Comparison of ENCODE assay signal across 13 cellular contexts in the genomic region with DNA sequence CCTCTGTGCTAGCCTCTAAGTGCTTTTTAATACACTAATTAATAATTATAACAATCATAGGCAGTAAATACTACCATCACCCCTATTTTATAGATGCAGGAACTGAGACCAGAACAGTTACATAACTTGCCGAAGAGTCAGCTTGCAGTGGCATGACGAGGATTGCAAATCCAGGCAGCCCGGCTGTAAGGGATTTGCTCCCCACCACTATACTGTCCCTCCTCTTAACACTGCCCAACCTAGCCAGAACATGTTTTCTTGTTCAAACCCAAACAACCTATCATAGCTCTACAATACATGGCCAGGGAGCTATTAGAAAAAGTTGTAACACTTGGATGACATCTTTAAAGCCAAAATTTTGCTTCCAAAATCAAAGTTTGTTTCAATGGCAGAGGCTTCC.
"Had no signal": no experiment of that assay in that cellular context is flagged by ENCODE, and none has a peak within 500 bp of the region (broad histone marks: within the 10 kb centered on the region; RNA-seq: fewer than 3 reads in every experiment).

No MANE protein-coding gene starts in this region.

- H3K27me3 ChIP-seq: adrenal gland had no signal

- H3K4me3 Mint-ChIP-seq: activated B cell treated with CpG ODN at 0.5 μM for 24 hours; activated CD4-positive, alpha-beta T cell treated with anti-CD3 and anti-CD28 coated beads, Interleukin-2, amount 10 ng/mL, durations not matched to agents 7 days and 5 days; immature natural killer cell; memory B cell; natural killer cell treated with Interleukin-12 subunit alpha and Interleukin-12 subunit beta and Interleukin-15 and Interleukin-18, amount 100 ng/mL, for 72 hours; T-helper 1 cell treated with Interleukin-12 subunit alpha and Interleukin-12 subunit beta and Interleukin-4 antibody, amounts not matched to agents 30 μg/mL and 1 μg/mL, for 36 hours had no signal

- H3K4me1 Mint-ChIP-seq: activated CD4-positive, alpha-beta T cell treated with anti-CD3 and anti-CD28 coated beads, Interleukin-2, amount 10 ng/mL, durations not matched to agents 7 days and 5 days; immature natural killer cell; memory B cell had no signal

- H3K36me3 Mint-ChIP-seq: immature natural killer cell; memory B cell; natural killer cell treated with Interleukin-12 subunit alpha and Interleukin-12 subunit beta and Interleukin-15 and Interleukin-18, amount 100 ng/mL, for 72 hours had no signal

- ATAC-seq: natural killer cell treated with Interleukin-12 subunit alpha and Interleukin-12 subunit beta and Interleukin-15 and Interleukin-18, amount 100 ng/mL, for 72 hours had no signal

- H3K27ac ChIP-seq: adrenal gland had no signal

- H3K27ac Mint-ChIP-seq: activated B cell treated with CpG ODN at 0.5 μM for 24 hours; activated CD4-positive, alpha-beta T cell treated with anti-CD3 and anti-CD28 coated beads, Interleukin-2, amount 10 ng/mL, durations not matched to agents 7 days and 5 days; immature natural killer cell; memory B cell; natural killer cell treated with Interleukin-12 subunit alpha and Interleukin-12 subunit beta and Interleukin-15 and Interleukin-18, amount 100 ng/mL, for 72 hours; T-helper 1 cell treated with Interleukin-12 subunit alpha and Interleukin-12 subunit beta and Interleukin-4 antibody, amounts not matched to agents 30 μg/mL and 1 μg/mL, for 36 hours had no signal

- H3K9me3 Mint-ChIP-seq: activated B cell treated with CpG ODN at 0.5 μM for 24 hours; activated CD4-positive, alpha-beta T cell treated with anti-CD3 and anti-CD28 coated beads, Interleukin-2, amount 10 ng/mL, durations not matched to agents 7 days and 5 days; immature natural killer cell; memory B cell; natural killer cell treated with Interleukin-12 subunit alpha and Interleukin-12 subunit beta and Interleukin-15 and Interleukin-18, amount 100 ng/mL, for 72 hours; T-helper 1 cell treated with Interleukin-12 subunit alpha and Interleukin-12 subunit beta and Interleukin-4 antibody, amounts not matched to agents 30 μg/mL and 1 μg/mL, for 36 hours had no signal

- H3K36me3 ChIP-seq: adrenal gland had no signal

- H3K4me1 ChIP-seq: adrenal gland had no signal

- DNase-seq: activated B cell treated with CpG ODN at 0.5 μM for 24 hours; activated CD4-positive, alpha-beta T cell treated with anti-CD3 and anti-CD28 coated beads, Interleukin-2, amount 10 ng/mL, durations not matched to agents 7 days and 5 days; activated naive CD4-positive, alpha-beta T cell treated with anti-CD3 and anti-CD28 coated beads, Interleukin-2, amount 50 U/mL, for 16 hours; activated T-cell treated with anti-CD3 and anti-CD28 coated beads for 4 hours; adrenal gland; caudate nucleus; cortex of kidney; effector memory CD4-positive, alpha-beta T cell; immature natural killer cell; nucleus accumbens had no signal

- H3K4me3 ChIP-seq: adrenal gland had no signal

- H3K9me3 ChIP-seq: adrenal gland had no signal
